Comparison of ENCODE assay signal across 1 cellular context in the genomic region with DNA sequence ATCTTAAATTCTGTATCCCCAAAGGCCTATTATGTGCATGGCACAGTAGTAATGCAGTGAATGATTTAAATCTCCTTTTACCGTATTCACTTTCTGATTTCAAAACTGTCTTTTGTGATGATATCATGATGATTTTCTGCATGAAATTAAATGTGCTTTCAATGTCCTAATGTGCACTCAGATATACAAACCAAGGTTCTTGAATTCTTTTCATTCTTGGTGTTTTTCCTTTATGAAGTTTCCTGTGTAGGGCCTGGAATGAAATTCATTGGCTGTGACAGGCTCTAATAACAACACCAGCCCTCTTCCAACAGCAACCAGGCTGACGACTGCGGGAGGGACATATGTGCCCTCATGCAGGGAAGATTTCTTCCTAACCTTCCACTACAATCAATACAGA.
TF ChIP-seq lines count a peak whose summit lies in the region.

No MANE protein-coding gene starts in this region.

TF ChIP-seq in IMR-90, 13 proteins besides CTCF, POLR2A, EP300 and RAD21 (continued from another document):
- no peak for TF ChIP-seq SMC3 (IDR thresholded peaks at IDR 0.05; ENCODE audit: low read depth, low read length)
